Comparison of ENCODE assay signal across 8 cellular contexts in the genomic region with DNA sequence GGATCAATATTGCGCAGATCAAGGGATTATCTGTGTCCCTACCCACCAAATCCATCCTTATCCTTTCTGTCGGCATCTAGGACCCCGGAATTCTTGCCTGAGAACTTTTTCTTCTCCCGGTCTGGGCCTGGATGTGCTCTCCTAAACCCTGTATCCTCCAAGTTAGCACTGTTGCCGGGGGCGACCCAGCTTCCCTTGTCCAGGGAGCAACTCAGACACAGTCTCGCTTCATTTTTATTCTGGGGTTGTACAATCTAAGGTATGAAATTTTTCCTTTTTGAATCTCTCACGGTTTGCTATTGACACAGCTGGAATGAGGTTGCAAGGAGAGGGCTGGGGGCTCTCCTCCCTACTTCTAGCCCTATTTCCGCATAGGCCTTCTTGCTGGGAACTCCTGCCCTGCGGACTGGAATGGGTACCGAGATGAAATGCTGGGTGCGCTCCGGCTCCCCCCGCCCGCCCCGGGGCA. TPM values are rescaled to one million over a fixed set of nuclear protein-coding genes. Genes with fewer than 3 reads are reported as not detected.
DNase-seq lines count a peak whose midpoint lies in the region; ATAC-seq and TF ChIP-seq lines count a peak whose summit lies in the region.

No MANE protein-coding gene starts in this region.

- no peaks in the 10 kb centered on the region for H3K9me3 ChIP-seq in BLaER1 treated with 17β-estradiol and CSF1 and Interleukin-3, amounts not matched to agents 10 nM and 100 nM (replicated peaks in 1 of 11)
- H3K9me3 ChIP-seq in HCT116 (ENCODE audit: control insufficient read depth in 1 of 2, insufficient read depth in 1 of 2, low read depth in 1 of 2, low read length in 2 of 2) (no peaks in the 10 kb centered on the region), right lobe of liver (no peaks in the 10 kb centered on the region), transverse colon (no peaks in the 10 kb centered on the region)

- no peaks in the 10 kb centered on the region for H3K9me2 ChIP-seq in HCT116 (ENCODE audit: insufficient read depth)

- BruUV-seq in HCT116 (replicated peaks; lab: Mats Ljungman, UMichigan), result no TSS peak

- peak; percentile 6 for ATAC-seq in HCT116
- ATAC-seq in right lobe of liver, result no peak
- no peak for ATAC-seq in GM18868 (IDR thresholded peaks at IDR 0.05; ENCODE audit: unreplicated experiment)
- no peak for ATAC-seq in HG03521 (IDR thresholded peaks at IDR 0.05; ENCODE audit: unreplicated experiment)

- H3K36me3 ChIP-seq in BLaER1 treated with 17β-estradiol and CSF1 and Interleukin-3, amounts not matched to agents 10 nM and 100 nM, result peaks cover 16 to 35% (median 25%) of the 10 kb centered on the region in 11 experiments
- H3K36me3 ChIP-seq in HCT116 (ENCODE audit: control insufficient read depth in 1 of 2, insufficient read depth in 2 of 2, low read length in 2 of 2) (peaks cover 7 to 20% of the 10 kb centered on the region in 2 experiments), right lobe of liver (peaks cover 0 to 4% (median under 1%) of the 10 kb centered on the region in 4 donors), transverse colon (peaks cover 0 to 10% (median under 1%) of the 10 kb centered on the region in 4 donors)

- no peaks in the 10 kb centered on the region for H3K27me3 ChIP-seq in BLaER1 treated with 17β-estradiol and CSF1 and Interleukin-3, amounts not matched to agents 10 nM and 100 nM
- no peaks in the 10 kb centered on the region for H3K27me3 ChIP-seq in HCT116 (ENCODE audit: insufficient read depth, low read length)
- no peaks in the 10 kb centered on the region for H3K27me3 ChIP-seq in right lobe of liver
- no peaks in the 10 kb centered on the region for H3K27me3 ChIP-seq in transverse colon

- in situ Hi-C loops in astrocyte of the cerebellum (cut with HindIII; ENCODE audit: low sequenced_read_pairs) (no loop called here), transverse colon (cut with MboI; ENCODE audit: low pct_ligation_motif_present in 1 of 4, low pct_unique_long_range_greater_than_20kb in 1 of 4, low sequenced_read_pairs in 3 of 4) (loop anchor here in 2 of 4 donors (10.0 to 25.0 kb wide), 4 partner anchors 54 to 218 kb away; partner anchors contain the start of genes CCNB1IP1 (in 2 of the 2), PARP2 (in 2 of the 2), ANG (in 1 of the 2) and RNASE4 (in 1 of the 2))

- H3K79me2 ChIP-seq in HCT116 (ENCODE audit: insufficient read depth, low read length), result peaks cover 45% of the 10 kb centered on the region

- no peak for TF ChIP-seq EP300 in transverse colon (IDR thresholded peaks at IDR 0.05; ENCODE audit: low read depth)

- RAD21 ChIA-PET in HCT116 (lab: Charles Lee; ENCODE audit: low non-redundant PET in 1 of 2, low total read pairs in 2 of 2, uncharacterized antibody in 2 of 2, unreplicated experiment in 2 of 2), result no interaction called here

- CTCF ChIA-PET in HCT116 (lab: Charles Lee), result no interaction called here

- H2AFZ ChIP-seq in HCT116 (ENCODE audit: low read depth, low read length, poor library complexity, severe bottlenecking), result peak overlapping the region; percentile 96

- intact Hi-C loops in HCT116 (cut with micrococcal nuclease) (loop anchor here (5.0 kb wide), 2 partner anchors 138 to 213 kb away; partner anchors contain the start of gene RNASE4), right lobe of liver (cut with DNase I) (no loop called here), transverse colon (cut with DNase I; ENCODE audit: low total_unique reads) (loop anchor here (10.0 kb wide), 2 partner anchors 124 to 146 kb away; partner anchors contain the start of gene PARP2)

- POLR2A ChIA-PET in HCT116 (lab: Charles Lee), result interaction anchor here (1.1 to 2.4 kb wide), 7 partner anchors 13 to 179 kb away, joined by 3 to 18 read pairs (median 6); partner anchors contain the start of genes APEX1 and TEP1

- WGBS in right lobe of liver (ENCODE audit: insufficient coverage, low coverage, low lambda C conversion rate, missing lambda C conversion rate), result 29% methylated on average over 11 of the region's 16 CpGs
- WGBS in transverse colon (ENCODE audit: low coverage in 1 of 2), 2 donors, result 29 to 100% methylated on average over 1 to 16 of the region's 16 CpGs

- TF ChIP-seq POLR2A in HCT116 (IDR thresholded peaks at IDR 0.05; ENCODE audit: borderline replicate concordance, extremely low read depth, insufficient read depth, insufficient read length), result no peak
- TF ChIP-seq POLR2A in right lobe of liver (IDR thresholded peaks at IDR 0.05), result no peak
- TF ChIP-seq POLR2A in transverse colon (IDR thresholded peaks at IDR 0.05), result no peak

- H3K9ac ChIP-seq in BLaER1 treated with 17β-estradiol and CSF1 and Interleukin-3, amounts not matched to agents 10 nM and 100 nM, result peak overlapping the region; percentile 87 to 97 (median 93); a peak in 21 of 22 replicates
- H3K9ac ChIP-seq in HCT116 (ENCODE audit: low read length), result peak overlapping the region; percentile 97

- peaks cover 32 to 42% (median 37%) of the 10 kb centered on the region in 10 experiments for H3K4me1 ChIP-seq in BLaER1 treated with 17β-estradiol and CSF1 and Interleukin-3, amounts not matched to agents 10 nM and 100 nM
- peaks cover 10 to 15% of the 10 kb centered on the region in 2 experiments; a peak in 3 of 4 replicates for H3K4me1 ChIP-seq in HCT116 (ENCODE audit: control insufficient read depth in 1 of 2, insufficient read depth in 2 of 2, low read length in 2 of 2)
- peaks cover 0 to 37% (median 8%) of the 10 kb centered on the region in 4 donors for H3K4me1 ChIP-seq in right lobe of liver
- H3K4me1 ChIP-seq in transverse colon, result peaks cover 0 to 27% (median 9%) of the 10 kb centered on the region in 4 donors

- H3K4me3 ChIP-seq in BLaER1 treated with 17β-estradiol and CSF1 and Interleukin-3, amounts not matched to agents 10 nM and 100 nM, result peak overlapping the region; percentile 86 to 99 (median 91)
- H3K4me3 ChIP-seq in HCT116 (replicated peaks in 1 of 2; ENCODE audit: low read depth in 1 of 2, low read length in 2 of 2) (peak overlapping the region; percentile 80 to 96), astrocyte of the cerebellum (ENCODE audit: low read depth, low read length) (peak overlapping the region; percentile 87), right lobe of liver (peak overlapping the region; percentile 76 to 93 (median 90)), transverse colon (peak overlapping the region in 3 of 4 donors; percentile 61 to 68 (median 62))

- peaks cover 0 to 46% (median 37%) of the 10 kb centered on the region in 11 experiments; a peak in 20 of 22 replicates for H4K20me1 ChIP-seq in BLaER1 treated with 17β-estradiol and CSF1 and Interleukin-3, amounts not matched to agents 10 nM and 100 nM
- H4K20me1 ChIP-seq in HCT116 (ENCODE audit: insufficient read depth), result no peaks in the 10 kb centered on the region

- H3K4me2 ChIP-seq in BLaER1 treated with 17β-estradiol and CSF1 and Interleukin-3, amounts not matched to agents 10 nM and 100 nM, result peak overlapping the region; percentile 88 to 99 (median 95)
- H3K4me2 ChIP-seq in HCT116 (ENCODE audit: low read length), result peak overlapping the region; percentile 93

- no peak for TF ChIP-seq RAD21 in HCT116 (IDR thresholded peaks at IDR 0.05; ENCODE audit: low read depth)

- DNase-seq in HCT116 (ENCODE audit: low read depth, low spot score) (no peak), astrocyte of the cerebellum (ENCODE audit: low read depth) (no peak), right lobe of liver (peak in 1 of 3 donors; percentile 31), transverse colon (no peak)
- DNase-seq in effector CD8-positive, alpha-beta T cell (lab: John Stamatoyannopoulos, UW), result no peak

- TF ChIP-seq CTCF in HCT116 (IDR thresholded peaks at IDR 0.05 in 2 of 3, conservative IDR thresholded peaks at IDR 0.05 in 1 of 3; ENCODE audit: borderline replicate concordance in 1 of 3, insufficient read depth in 1 of 3, low read depth in 2 of 3, low read length in 2 of 3), result no peak
- TF ChIP-seq CTCF in astrocyte of the cerebellum (IDR thresholded peaks at IDR 0.05; ENCODE audit: low read depth, low read length, missing control alignments), result no peak
- TF ChIP-seq CTCF in right lobe of liver (IDR thresholded peaks at IDR 0.05), result no peak
- no peak for TF ChIP-seq CTCF in transverse colon (IDR thresholded peaks at IDR 0.05)

- peak overlapping the region in 10 of 11 experiments; percentile 86 to 94 (median 92); a peak in 17 of 22 replicates for H3K27ac ChIP-seq in BLaER1 treated with 17β-estradiol and CSF1 and Interleukin-3, amounts not matched to agents 10 nM and 100 nM
- H3K27ac ChIP-seq in HCT116 (ENCODE audit: low read depth, low read length) (peak overlapping the region; percentile 86), right lobe of liver (peak overlapping the region in 2 of 3 donors; percentile 82 to 90), transverse colon (peak overlapping the region; percentile 90 to 97 (median 92))

TF ChIP-seq in HCT116, 20 proteins besides CTCF, POLR2A, EP300 and RAD21:
- TF ChIP-seq SIN3A (IDR thresholded peaks at IDR 0.05; ENCODE audit: low read depth), result no peak
- no peak for TF ChIP-seq EZH2phosphoT487 (IDR thresholded peaks at IDR 0.05; ENCODE audit: borderline replicate concordance)
- no peak for TF ChIP-seq YY1 (IDR thresholded peaks at IDR 0.05; ENCODE audit: extremely low read depth, insufficient replicate concordance, low read depth, low read length)

RNA-seq across cellular contexts. Expression of gene PNP, which starts 0.4 kb away (rescaled TPM):
- total RNA-seq in HCT116 (2021; ENCODE audit: unreplicated experiment), result 63.0 TPM
- polyA plus RNA-seq in HCT116 (2012), result 80.9 and 86.7 TPM in 2 replicates
- 10 to 100 TPM; 22.1 to 48.9 (median 30.9) TPM for total RNA-seq in right lobe of liver
- 10 to 100 TPM; 18.9 to 62.1 (median 32.7) TPM for total RNA-seq in transverse colon

RNA-seq across cellular contexts. Expression of gene PIP4P1, which starts 7.6 kb away (rescaled TPM):
- total RNA-seq in HCT116 (2021; ENCODE audit: unreplicated experiment) (35.4 TPM), right lobe of liver (10 to 100 TPM in 4 of 6 experiments, 1 to 10 TPM in 2; 7.0 to 13.8 (median 11.4) TPM), transverse colon (10 to 100 TPM; 18.7 to 49.4 (median 31.1) TPM)
- 34.6 and 39.5 TPM in 2 replicates for polyA plus RNA-seq in HCT116 (2012)

RNA-seq across cellular contexts. Expression of gene APEX1, which starts 13.8 kb away (rescaled TPM):
- total RNA-seq in HCT116 (2021; ENCODE audit: unreplicated experiment) (235 TPM), right lobe of liver (10 to 100 TPM; 50.2 to 87.0 (median 59.8) TPM), transverse colon (100 to 1,000 TPM; 108 to 120 (median 111) TPM)
- 156 and 191 TPM in 2 replicates for polyA plus RNA-seq in HCT116 (2012)

RNA-seq across cellular contexts. Expression of gene OSGEP, which starts 14.2 kb away (rescaled TPM):
- 21.8 TPM for total RNA-seq in HCT116 (2021; ENCODE audit: unreplicated experiment)
- 15.0 and 18.1 TPM in 2 replicates for polyA plus RNA-seq in HCT116 (2012)
- 10 to 100 TPM; 11.2 to 43.8 (median 14.4) TPM for total RNA-seq in right lobe of liver
- total RNA-seq in transverse colon, result 100 to 1,000 TPM in 1 of 4 donors, 10 to 100 TPM in 3; 26.7 to 146 (median 64.7) TPM

RNA-seq across cellular contexts. Expression of gene KLHL33, which starts 32.8 kb away (rescaled TPM):
- total RNA-seq in HCT116 (2021; ENCODE audit: unreplicated experiment), result 0.05 TPM
- polyA plus RNA-seq in HCT116 (2012), result 0.03 and 0.04 TPM in 2 replicates
- total RNA-seq in right lobe of liver, result under 1 TPM in 5 of 6 experiments, not detected in 1; 0.06 to 0.19 (median 0.11) TPM
- total RNA-seq in transverse colon, result under 1 TPM in 2 of 4 donors, not detected in 2; 0.16 to 0.27 TPM

Comparison
In these comparisons a context has a peak if more than half of its experiments do, and no peak if none do; other contexts are left out.
1. intact Hi-C loops: an anchor here in HCT116 (5.0 kb wide) and transverse colon (10.0 kb wide); none called in right lobe of liver.